1 cellular context compared by ENCODE assay signal in the genomic region with DNA sequence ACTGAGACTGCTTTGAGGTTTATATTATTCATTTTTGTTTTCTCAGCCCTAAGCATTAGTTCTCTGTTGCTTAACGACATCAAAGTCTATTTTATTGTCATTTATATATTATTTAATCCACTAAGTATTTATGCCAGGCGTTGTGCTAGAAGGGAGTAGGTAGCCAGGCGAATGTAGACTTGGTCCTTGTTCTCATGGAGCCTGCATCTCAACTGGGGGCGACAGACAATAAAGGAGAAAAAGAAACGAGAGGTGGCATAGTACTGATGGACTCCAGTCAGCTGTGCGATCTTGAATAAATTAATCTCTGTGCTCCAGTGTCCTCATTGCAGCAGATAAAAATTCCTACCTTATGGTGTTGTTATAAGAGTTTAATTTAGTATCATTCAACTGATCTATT.
TF ChIP-seq lines count a peak whose summit lies in the region.

No MANE protein-coding gene starts in this region.

TF ChIP-seq in HepG2, 621 proteins besides CTCF, POLR2A, EP300 and RAD21 (continued from another document):
- TF ChIP-seq ZNF317 (CRISPR knock-in tag; IDR thresholded peaks at IDR 0.05) (no peak), MBNL3 (CRISPR knock-in tag; conservative IDR thresholded peaks at IDR 0.05) (no peak)
TF ChIP-seq in HepG2: peak in this region for 1.
